In the genomic region with DNA sequence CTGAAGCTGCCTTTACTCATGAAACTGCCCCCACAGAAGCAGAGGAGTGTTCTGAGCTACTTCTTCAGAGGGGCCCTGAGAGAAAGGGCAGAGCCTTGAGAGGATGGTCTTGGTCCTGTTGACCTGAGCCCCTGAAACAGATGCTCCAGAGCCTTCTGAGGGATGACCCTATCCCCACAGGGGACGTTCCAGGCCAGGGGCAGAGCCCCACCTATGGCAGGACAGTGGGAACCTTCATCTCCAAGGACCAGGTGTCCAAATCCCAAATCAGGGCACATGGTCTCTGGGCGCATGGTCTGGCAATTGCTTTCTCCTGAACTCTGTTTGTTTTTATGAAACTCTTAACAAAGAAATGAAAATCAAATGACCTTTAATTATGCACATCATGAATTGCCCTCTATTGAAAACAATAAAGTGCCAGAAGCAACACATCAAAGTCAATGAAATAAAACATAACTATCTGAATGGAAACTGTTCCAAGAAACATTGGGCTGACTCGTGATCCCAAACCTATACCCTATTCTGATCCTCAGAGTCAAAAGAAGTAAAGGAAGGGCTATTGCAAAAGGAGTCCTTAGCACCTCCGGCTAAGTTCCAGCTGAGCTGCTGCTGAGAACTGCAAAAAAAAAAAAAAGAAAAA, we compare ENCODE assay signal across 16 cellular contexts. TPM values are rescaled to one million over a fixed set of nuclear protein-coding genes. Genes with fewer than 3 reads are reported as not detected.
DNase-seq lines count a peak whose midpoint lies in the region; ATAC-seq, FAIRE-seq and TF ChIP-seq lines count a peak whose summit lies in the region.
"Had no signal": no experiment of that assay in that cellular context is flagged by ENCODE, and none has a peak within 500 bp of the region (broad histone marks: within the 10 kb centered on the region; RNA-seq: fewer than 3 reads in every experiment).

No MANE protein-coding gene starts in this region.

- peak overlapping the region; percentile 29 for H3K27ac Mint-ChIP-seq in CD4-positive, alpha-beta T cell
- H3K27ac Mint-ChIP-seq in neural crest cell (ENCODE audit: unreplicated experiment) = peak overlapping the region; percentile 83

- H3K4me1 Mint-ChIP-seq in CD4-positive, alpha-beta T cell (ENCODE audit: low read depth) = peaks cover 59% of the 10 kb centered on the region
- H3K4me1 Mint-ChIP-seq in neural crest cell = peaks cover 14% of the 10 kb centered on the region

- DNase-seq in CD4-positive, alpha-beta T cell = no peak
- no peak for DNase-seq in GM12892 (ENCODE audit: insufficient read length)
- DNase-seq in bronchial epithelial cell (ENCODE audit: low read depth) = peak; percentile 17
- DNase-seq in neural crest cell (ENCODE audit: low read depth, low spot score) = no peak
- DNase-seq in A673 (ENCODE audit: low spot score) = no peak
- no peak for DNase-seq in COLO829 (ENCODE audit: low spot score)
- no peak for DNase-seq in CD1c-positive myeloid dendritic cell (ENCODE audit: extremely low spot score)
- DNase-seq: activated CD4-positive, CD25-positive, alpha-beta regulatory T cell treated with anti-CD3 and anti-CD28 coated beads, Interleukin-2, amount 50 U/mL, for 72 hours; COR-L47; NCI-H2227 treated with DMSO at 0.1 percent for 48 hours; stimulated activated CD4-positive, alpha-beta T cell treated with anti-CD3 and anti-CD28 coated beads, Interleukin-2, amount 100 ng/mL, for 48 hours; stomach; SW 1271 had no signal

- CTCF ChIA-PET in CD4-positive, alpha-beta T cell (lab: Charles Lee) = interaction anchor here (0.6 to 1.0 kb wide), 3 partner anchors 17 to 124 kb away, joined by 3 read pairs; no protein-coding TSS in a partner anchor
- CTCF ChIA-PET in A673 (lab: Charles Lee) = no interaction called here

- no peaks in the 10 kb centered on the region for H3K9me3 ChIP-seq in CD4-positive, alpha-beta T cell (ENCODE audit: control insufficient read depth, low read length)
- H3K9me3 ChIP-seq in A673 (ENCODE audit: low read depth, low read length, poor library complexity, severe bottlenecking) = no peaks in the 10 kb centered on the region
- H3K9me3 ChIP-seq: stomach had no signal

- H3K4me1 ChIP-seq in A673 (ENCODE audit: insufficient read depth, low read length, poor library complexity, severe bottlenecking) = no peaks in the 10 kb centered on the region

- H3K27ac ChIP-seq in CD4-positive, alpha-beta T cell (ENCODE audit: low read depth, low read length) = no peak overlapping the region
- H3K27ac ChIP-seq in A673 (ENCODE audit: low read depth, low read length, poor library complexity, severe bottlenecking) = no peak overlapping the region
- H3K27ac ChIP-seq: coronary artery, stomach had no signal

- intact Hi-C loops in CD4-positive, alpha-beta T cell (cut with DNase I, micrococcal nuclease) = no loop called here
- intact Hi-C loops in A673 (cut with micrococcal nuclease; ENCODE audit: unreplicated experiment) = no loop called here

- FAIRE-seq in GM12892 (lab: Jason Lieb, UNC) = peak; percentile 62
- FAIRE-seq in bronchial epithelial cell (lab: Jason Lieb, UNC) = no peak

- POLR2A ChIA-PET in CD4-positive, alpha-beta T cell (lab: Charles Lee) = interaction anchor here (0.6 to 0.8 kb wide), 2 partner anchors 67 to 91 kb away, joined by 3 read pairs; no protein-coding TSS in a partner anchor
- POLR2A ChIA-PET in A673 (lab: Charles Lee; ENCODE audit: low non-redundant PET) = interaction anchor here (0.7 kb wide), 1 partner anchor 689 kb away, joined by 9 read pairs; no protein-coding TSS in a partner anchor

- no TSS peak for BruUV-seq in A673 (replicated peaks; lab: Mats Ljungman, UMichigan)

- H3K27me3 Mint-ChIP-seq in CD4-positive, alpha-beta T cell = no peaks in the 10 kb centered on the region
- H3K27me3 Mint-ChIP-seq in neural crest cell (ENCODE audit: low read depth) = no peaks in the 10 kb centered on the region

- no peaks in the 10 kb centered on the region for H3K9me3 Mint-ChIP-seq in CD4-positive, alpha-beta T cell
- H3K9me3 Mint-ChIP-seq in neural crest cell = no peaks in the 10 kb centered on the region

- TF ChIP-seq POLR2A in GM12892 (IDR thresholded peaks at IDR 0.05; ENCODE audit: low read depth, low read length) = no peak

- TF ChIP-seq CTCF in CD4-positive, alpha-beta T cell (IDR thresholded peaks at IDR 0.05) = no peak
- TF ChIP-seq CTCF in bronchial epithelial cell (IDR thresholded peaks at IDR 0.05; ENCODE audit: insufficient read depth, low read length, severe bottlenecking) (no peak), neural crest cell (conservative IDR thresholded peaks at IDR 0.05) (no peak), A673 (conservative IDR thresholded peaks at IDR 0.05; ENCODE audit: low read depth, low read length) (no peak)

- no peak for ATAC-seq in CD4-positive, alpha-beta T cell (ENCODE audit: poor library complexity)

- no peaks in the 10 kb centered on the region for H3K27me3 ChIP-seq in CD4-positive, alpha-beta T cell (ENCODE audit: control insufficient read depth, insufficient read depth, low read length)
- no peaks in the 10 kb centered on the region for H3K27me3 ChIP-seq in bronchial epithelial cell (ENCODE audit: control insufficient read depth, insufficient read depth, low read length)
- peaks cover 21% of the 10 kb centered on the region for H3K27me3 ChIP-seq in A673 (replicated peaks; ENCODE audit: insufficient read depth, low read depth, low read length, poor library complexity)

- H3K4me3 Mint-ChIP-seq in CD4-positive, alpha-beta T cell = no peak overlapping the region
- no peak overlapping the region for H3K4me3 Mint-ChIP-seq in neural crest cell

- H3K36me3 ChIP-seq in bronchial epithelial cell (ENCODE audit: control insufficient read depth, insufficient read depth, low read length) (no peaks in the 10 kb centered on the region), A673 (ENCODE audit: insufficient read depth, low read length, poor library complexity, severe bottlenecking) (no peaks in the 10 kb centered on the region)
- H3K36me3 ChIP-seq: stomach had no signal

- H3K36me3 Mint-ChIP-seq in CD4-positive, alpha-beta T cell (ENCODE audit: low read depth) = no peaks in the 10 kb centered on the region
- no peaks in the 10 kb centered on the region for H3K36me3 Mint-ChIP-seq in neural crest cell (ENCODE audit: low read depth)

- no peak overlapping the region for H3K4me3 ChIP-seq in bronchial epithelial cell (ENCODE audit: low read depth, low read length)
- H3K4me3 ChIP-seq in A673 (ENCODE audit: low read depth, low read length, poor library complexity, severe bottlenecking) = no peak overlapping the region
- H3K4me3 ChIP-seq: coronary artery, stomach had no signal

RNA-seq across cellular contexts. Expression of gene TMPRSS13, which starts 0.5 kb away (rescaled TPM):
- 1 to 10 TPM in 1 of 2 experiments, under 1 TPM in 1; 0.99 to 1.4 TPM for total RNA-seq in CD4-positive, alpha-beta T cell
- polyA plus RNA-seq in GM12892 (2012; ENCODE audit: missing spikeins) = 0.51 TPM
- total RNA-seq in bronchial epithelial cell = 0.53 and 11.5 TPM in 2 replicates
- 0.34 TPM in 1 of 2 replicates, not detected in the other for total RNA-seq in neural crest cell
- not detected in 2 replicates for total RNA-seq in A673 (2021)
- total RNA-seq: HT1080, pulmonary artery endothelial cell had no signal

RNA-seq across cellular contexts. Expression of gene FXYD6, which starts 53.2 kb away (rescaled TPM):
- not detected for total RNA-seq in CD4-positive, alpha-beta T cell
- polyA plus RNA-seq in GM12892 (2012; ENCODE audit: missing spikeins) = 1.1 TPM
- total RNA-seq in bronchial epithelial cell (not detected in 2 replicates), neural crest cell (113 TPM in 2 replicates), A673 (2021) (12.2 and 12.9 TPM in 2 replicates)

RNA-seq across cellular contexts. Expression of gene IL10RA, which starts 56.5 kb away (rescaled TPM):
- total RNA-seq in CD4-positive, alpha-beta T cell = 100 to 1,000 TPM; 193 to 203 TPM
- polyA plus RNA-seq in GM12892 (2012; ENCODE audit: missing spikeins) = 7.5 TPM
- 0.13 TPM in 1 of 2 replicates, not detected in the other for total RNA-seq in bronchial epithelial cell
- 0.37 and 0.48 TPM in 2 replicates for total RNA-seq in neural crest cell
- not detected in 2 replicates for total RNA-seq in A673 (2021)
- total RNA-seq: HT1080 had no signal

Comparison
In these comparisons a context has a peak if more than half of its experiments do, and no peak if none do; other contexts are left out.
1. RNA of gene FXYD6, which starts 53.2 kb away (total RNA-seq): 113 TPM in neural crest cell and 12.2 to 12.9 TPM in A673; not detected in CD4-positive, alpha-beta T cell and not detected in bronchial epithelial cell; every median in the first group is over 10 times any median in the second.
2. RNA of gene IL10RA, which starts 56.5 kb away (total RNA-seq): 193 to 203 TPM in CD4-positive, alpha-beta T cell; 0.37 to 0.48 TPM in neural crest cell, not detected in A673 and 0.13 TPM in bronchial epithelial cell; every median in the first group is over 100 times any median in the second.